Comparison of ENCODE assay signal across 19 cellular contexts in genomic region chr12:29698756-29699155, GRCh38.
"Had no signal": no experiment of that assay in that cellular context is flagged by ENCODE, and none has a peak within 500 bp of the region (broad histone marks: within the 10 kb centered on the region; RNA-seq: fewer than 3 reads in every experiment).

No MANE protein-coding gene starts in this region.

- H3K4me1 ChIP-seq: right atrium auricular region, transverse colon had no signal

- DNase-seq: activated CD4-positive, alpha-beta T cell treated with anti-CD3 and anti-CD28 coated beads, Interleukin-2, amount 50 U/mL, for 1 hour; activated CD8-positive, alpha-beta memory T cell treated with anti-CD3 and anti-CD28 coated beads for 24 hours; activated naive CD4-positive, alpha-beta T cell; aorta; dermis blood vessel endothelial cell; effector memory CD8-positive, alpha-beta T cell; left ventricle myocardium superior; mesenchymal stem cell; natural killer cell; stimulated activated CD4-positive, alpha-beta T cell treated with anti-CD3 and anti-CD28 coated beads, Interleukin-4, amount 100 ng/mL, for 24 hours; stimulated activated naive CD4-positive, alpha-beta T cell; SW 1271; transverse colon had no signal

- H3K27me3 ChIP-seq: right atrium auricular region, transverse colon had no signal

- H3K4me1 Mint-ChIP-seq: natural killer cell had no signal

- H3K9me3 ChIP-seq: right atrium auricular region, transverse colon had no signal

- H3K27ac ChIP-seq: epithelial cell of prostate, right atrium auricular region, skin epidermis, transverse colon had no signal

- H3K27ac Mint-ChIP-seq: activated T-helper 1 cell treated with anti-CD3 and anti-CD28 coated beads, Interleukin-12 subunit alpha, Interleukin-12 subunit beta, Interleukin-2, Interleukin-4 antibody, amounts not matched to agents 30 ng/mL and 10 ng/mL and 1 ng/mL, durations not matched to agents 14 hours and 24 hours and 36 hours; effector memory CD8-positive, alpha-beta T cell; natural killer cell; progenitor cell of endocrine pancreas had no signal

- H3K4me3 Mint-ChIP-seq: activated T-helper 1 cell treated with anti-CD3 and anti-CD28 coated beads, Interleukin-12 subunit alpha, Interleukin-12 subunit beta, Interleukin-2, Interleukin-4 antibody, amounts not matched to agents 30 ng/mL and 10 ng/mL and 1 ng/mL, durations not matched to agents 14 hours and 24 hours and 36 hours; effector memory CD8-positive, alpha-beta T cell; natural killer cell had no signal

- H3K9me3 Mint-ChIP-seq: activated T-helper 1 cell treated with anti-CD3 and anti-CD28 coated beads, Interleukin-12 subunit alpha, Interleukin-12 subunit beta, Interleukin-2, Interleukin-4 antibody, amounts not matched to agents 30 ng/mL and 10 ng/mL and 1 ng/mL, durations not matched to agents 14 hours and 24 hours and 36 hours had no signal

- H3K4me3 ChIP-seq: right atrium auricular region, skin epidermis, transverse colon had no signal

- ATAC-seq: activated CD4-positive, CD25-positive, alpha-beta regulatory T cell treated with anti-CD3 and anti-CD28 coated beads, Interleukin-2, amount 50 U/mL, for 24 hours; effector memory CD8-positive, alpha-beta T cell; left ventricle myocardium superior; natural killer cell had no signal

- H3K27me3 Mint-ChIP-seq: progenitor cell of endocrine pancreas had no signal
